ENCODE assay signal across 15 cellular contexts in genomic region chr11:61775606-61776554, GRCh38. TPM values are rescaled to one million over a fixed set of nuclear protein-coding genes. Genes with fewer than 3 reads are reported as not detected.
DNase-seq lines count a peak whose midpoint lies in the region; TF ChIP-seq lines count a peak whose summit lies in the region.
"Had no signal": no experiment of that assay in that cellular context is flagged by ENCODE, and none has a peak within 500 bp of the region (broad histone marks: within the 10 kb centered on the region; RNA-seq: fewer than 3 reads in every experiment).

No MANE protein-coding gene starts in this region.

- no peak overlapping the region; a peak in 1 of 5 replicates for H3K4me3 Mint-ChIP-seq in H9
- no peak overlapping the region for H3K4me3 Mint-ChIP-seq in neural crest cell
- no peak overlapping the region for H3K4me3 Mint-ChIP-seq in activated T-helper 2 cell treated with anti-CD3 and anti-CD28 coated beads, Interferon-gamma antibody, Interleukin-2, Interleukin-4, amounts not matched to agents 10 μg/mL and 5 μg/mL and 100 μg/mL, durations not matched to agents 14 hours and 24 hours and 36 hours (ENCODE audit: low read depth)

- H3K23me2 ChIP-seq in H9 (ENCODE audit: insufficient read length, low read depth, low read length, poor library complexity, severe bottlenecking), result no peaks in the 10 kb centered on the region

- POLR2A ChIA-PET in OCI-LY7 (lab: Charles Lee), result interaction anchor here (0.7 kb wide), 1 partner anchor 358 kb away, joined by 4 read pairs; no protein-coding TSS in a partner anchor

- DNase-seq in H9, result no peak
- DNase-seq in neural crest cell (ENCODE audit: low read depth, low spot score), result no peak
- DNase-seq in activated T-helper 2 cell treated with anti-CD3 and anti-CD28 coated beads, Interferon-gamma antibody, Interleukin-2, Interleukin-4, amounts not matched to agents 10 μg/mL and 5 μg/mL and 100 μg/mL, durations not matched to agents 14 hours and 24 hours and 36 hours (ENCODE audit: low spot score), result no peak
- DNase-seq in NCI-H2196 (lab: John Stamatoyannopoulos, UW; ENCODE audit: unreplicated experiment), result no peak
- no peak for DNase-seq in NCI-H2171 treated with DMSO at 0.1 percent for 48 hours (lab: John Stamatoyannopoulos, UW)
- DNase-seq in OCI-LY7 (ENCODE audit: low spot score), result no peak
- DNase-seq: NCI-H1436 treated with DMSO at 0.1 percent for 48 hours, sigmoid colon had no signal

- no TSS peak for BruUV-seq in OCI-LY7 (replicated peaks; lab: Mats Ljungman, UMichigan)

- no peak overlapping the region for H2AK5ac ChIP-seq in H9 (ENCODE audit: insufficient read length, low read length)

- CTCF ChIA-PET in OCI-LY7 (lab: Charles Lee; ENCODE audit: unreplicated experiment), result no interaction called here

- intact Hi-C loops in activated T-helper 2 cell treated with anti-CD3 and anti-CD28 coated beads, Interferon-gamma antibody, Interleukin-2, Interleukin-4, amounts not matched to agents 10 μg/mL and 5 μg/mL and 100 μg/mL, durations not matched to agents 14 hours and 24 hours and 36 hours (cut with micrococcal nuclease), result loop anchor here (2.0 kb wide), 1 partner anchor 25 kb away; no protein-coding TSS in a partner anchor
- intact Hi-C loops in OCI-LY7 (cut with micrococcal nuclease; ENCODE audit: unreplicated experiment), result loop anchor here (1.0 kb wide), 1 partner anchor 29 kb away; no protein-coding TSS in a partner anchor

- H2BK20ac ChIP-seq in H9 (ENCODE audit: low read depth, low read length, poor library complexity, severe bottlenecking), result no peak overlapping the region

- H4K5ac ChIP-seq in H9 (ENCODE audit: insufficient read length, low read depth, low read length), result no peak overlapping the region

- peaks cover 2% of the 10 kb centered on the region; the same call in 1 of the 2 replicates for H3K27me3 Mint-ChIP-seq in H9 (ENCODE audit: low read depth)
- H3K27me3 Mint-ChIP-seq in neural crest cell (ENCODE audit: low read depth), result no peaks in the 10 kb centered on the region
- no peaks in the 10 kb centered on the region for H3K27me3 Mint-ChIP-seq in activated T-helper 2 cell treated with anti-CD3 and anti-CD28 coated beads, Interferon-gamma antibody, Interleukin-2, Interleukin-4, amounts not matched to agents 10 μg/mL and 5 μg/mL and 100 μg/mL, durations not matched to agents 14 hours and 24 hours and 36 hours (ENCODE audit: low read depth)

- H3K27me3 ChIP-seq in BLaER1, result no peaks in the 10 kb centered on the region
- no peaks in the 10 kb centered on the region for H3K27me3 ChIP-seq in H9 (ENCODE audit: insufficient read depth, low read length)

- H3K18ac ChIP-seq in H9 (ENCODE audit: insufficient read length, low read depth, low read length), result no peak overlapping the region

- H3K9me3 ChIP-seq in BLaER1 (no peaks in the 10 kb centered on the region), H9 (ENCODE audit: control insufficient read depth, low read depth, low read length) (no peaks in the 10 kb centered on the region), OCI-LY7 (ENCODE audit: low read length) (no peaks in the 10 kb centered on the region)
- H3K9me3 ChIP-seq: esophagus muscularis mucosa, HAP-1, sigmoid colon, thoracic aorta had no signal

- H3K4me3 ChIP-seq in BLaER1, result no peak overlapping the region
- H3K4me3 ChIP-seq in OCI-LY7 (ENCODE audit: low read depth, low read length, poor library complexity, severe bottlenecking), result no peak overlapping the region
- H3K4me3 ChIP-seq: HAP-1, sigmoid colon, SK-N-MC, thoracic aorta had no signal

- peaks cover 0 to 5% of the 10 kb centered on the region in 2 experiments; a peak in 2 of 5 replicates for H3K9me3 Mint-ChIP-seq in H9
- no peaks in the 10 kb centered on the region for H3K9me3 Mint-ChIP-seq in neural crest cell
- no peaks in the 10 kb centered on the region for H3K9me3 Mint-ChIP-seq in activated T-helper 2 cell treated with anti-CD3 and anti-CD28 coated beads, Interferon-gamma antibody, Interleukin-2, Interleukin-4, amounts not matched to agents 10 μg/mL and 5 μg/mL and 100 μg/mL, durations not matched to agents 14 hours and 24 hours and 36 hours

- no peak overlapping the region for H2BK15ac ChIP-seq in H9 (ENCODE audit: low read depth, low read length)

- no peaks in the 10 kb centered on the region for H3K79me1 ChIP-seq in H9 (ENCODE audit: insufficient read depth, low read depth, low read length, poor library complexity, severe bottlenecking)

- no peaks in the 10 kb centered on the region for H3K36me3 ChIP-seq in BLaER1
- H3K36me3 ChIP-seq in OCI-LY7 (ENCODE audit: insufficient read depth, low read length), result no peaks in the 10 kb centered on the region
- H3K36me3 ChIP-seq: HAP-1, sigmoid colon, thoracic aorta had no signal

- no peaks in the 10 kb centered on the region for H3K9me2 ChIP-seq in OCI-LY7 (ENCODE audit: insufficient read depth, low read length)

- H2BK12ac ChIP-seq in H9 (ENCODE audit: insufficient read length, low read depth, low read length), result no peak overlapping the region

- no peak overlapping the region for H3K23ac ChIP-seq in H9 (ENCODE audit: insufficient read length, low read depth, low read length)

- H4K20me1 ChIP-seq in BLaER1 (no peaks in the 10 kb centered on the region), H9 (ENCODE audit: control insufficient read depth, insufficient read depth, insufficient read length) (no peaks in the 10 kb centered on the region), OCI-LY7 (ENCODE audit: insufficient read depth, low read length) (no peaks in the 10 kb centered on the region)

- no peak overlapping the region; the same call in 1 of the 2 replicates for H3K14ac ChIP-seq in H9 (ENCODE audit: insufficient read depth, low read length)

- H3T11ph ChIP-seq in H9 (ENCODE audit: low read length), result no peak overlapping the region

- H3K4ac ChIP-seq in H9 (ENCODE audit: low read depth, low read length), result no peak overlapping the region

- H2BK120ac ChIP-seq in H9 (ENCODE audit: low read depth, low read length, poor library complexity, severe bottlenecking), result no peak overlapping the region

- H3K4me1 ChIP-seq in BLaER1 (peaks cover 50% of the 10 kb centered on the region), H9 (ENCODE audit: insufficient read depth, low read length) (no peaks in the 10 kb centered on the region), OCI-LY7 (ENCODE audit: insufficient read depth, low read length, poor library complexity, severe bottlenecking) (peaks cover 9% of the 10 kb centered on the region)
- H3K4me1 ChIP-seq: HAP-1 had no signal

- H3K56ac ChIP-seq in H9 (ENCODE audit: insufficient read length, low read depth, low read length), result no peak overlapping the region

- H3K27ac Mint-ChIP-seq in H9, result peak overlapping the region in 2 of 3 experiments; percentile 87 to 90; a peak in 2 of 7 replicates
- peak overlapping the region; percentile 50 for H3K27ac Mint-ChIP-seq in neural crest cell (ENCODE audit: unreplicated experiment)
- no peak overlapping the region for H3K27ac Mint-ChIP-seq in activated T-helper 2 cell treated with anti-CD3 and anti-CD28 coated beads, Interferon-gamma antibody, Interleukin-2, Interleukin-4, amounts not matched to agents 10 μg/mL and 5 μg/mL and 100 μg/mL, durations not matched to agents 14 hours and 24 hours and 36 hours

- H2AFZ ChIP-seq in H9 (ENCODE audit: low read length), result no peak overlapping the region
- no peak overlapping the region for H2AFZ ChIP-seq in OCI-LY7 (ENCODE audit: low read length)

- 100% methylated on average over 1 of the region's 20 CpGs for WGBS in H9 (ENCODE audit: extremely low coverage, insufficient read length, low lambda C conversion rate)

- H3K36me3 Mint-ChIP-seq in H9 (ENCODE audit: insufficient read depth in 1 of 3, low read depth in 3 of 3) (peaks cover 3 to 12% (median 10%) of the 10 kb centered on the region in 3 experiments), neural crest cell (ENCODE audit: low read depth) (no peaks in the 10 kb centered on the region)
- no peaks in the 10 kb centered on the region for H3K36me3 Mint-ChIP-seq in activated T-helper 2 cell treated with anti-CD3 and anti-CD28 coated beads, Interferon-gamma antibody, Interleukin-2, Interleukin-4, amounts not matched to agents 10 μg/mL and 5 μg/mL and 100 μg/mL, durations not matched to agents 14 hours and 24 hours and 36 hours (ENCODE audit: low read depth)

- H2BK5ac ChIP-seq in H9 (ENCODE audit: insufficient read length, low read length), result no peak overlapping the region

- no peak overlapping the region for H4K8ac ChIP-seq in H9 (replicated peaks; ENCODE audit: insufficient read length, low read depth, low read length)

- no peak overlapping the region for H4K91ac ChIP-seq in H9 (ENCODE audit: insufficient read length, low read depth, low read length)

- H3K27ac ChIP-seq in BLaER1 (no peak overlapping the region), H9 (ENCODE audit: insufficient read length, low read depth, low read length) (no peak overlapping the region), cingulate gyrus (ENCODE audit: low read depth, low read length) (peak overlapping the region; percentile 81), OCI-LY7 (ENCODE audit: low read depth, low read length, poor library complexity, severe bottlenecking) (no peak overlapping the region)
- H3K27ac ChIP-seq: esophagus muscularis mucosa, sigmoid colon, SK-N-MC, thoracic aorta, VCaP had no signal

- H3K9ac ChIP-seq in BLaER1 (no peak overlapping the region), H9 (ENCODE audit: extremely low read depth, insufficient read length, low read length) (no peak overlapping the region)

- H3K4me1 Mint-ChIP-seq in H9 (peaks cover 23 to 30% of the 10 kb centered on the region in 2 experiments), neural crest cell (peaks cover 7% of the 10 kb centered on the region)
- H3K4me1 Mint-ChIP-seq in activated T-helper 2 cell treated with anti-CD3 and anti-CD28 coated beads, Interferon-gamma antibody, Interleukin-2, Interleukin-4, amounts not matched to agents 10 μg/mL and 5 μg/mL and 100 μg/mL, durations not matched to agents 14 hours and 24 hours and 36 hours (ENCODE audit: low read depth), result peaks cover 13% of the 10 kb centered on the region

- H3K79me2 ChIP-seq in H9 (ENCODE audit: insufficient read depth, low read length) (no peaks in the 10 kb centered on the region), OCI-LY7 (ENCODE audit: insufficient read depth, low read depth, low read length) (no peaks in the 10 kb centered on the region)

- TF ChIP-seq CTCF in H9 (conservative IDR thresholded peaks at IDR 0.05), result no peak
- TF ChIP-seq CTCF in neural crest cell (conservative IDR thresholded peaks at IDR 0.05), result no peak
- no peak for TF ChIP-seq CTCF in OCI-LY7 (conservative IDR thresholded peaks at IDR 0.05; ENCODE audit: low read length)

- H3K4me2 ChIP-seq in BLaER1 (peak overlapping the region; percentile 86), H9 (ENCODE audit: insufficient read depth, insufficient read length, low read length) (no peak overlapping the region), OCI-LY7 (ENCODE audit: low read length) (no peak overlapping the region)

RNA-seq across cellular contexts. Expression of gene TMEM258, which starts 16.5 kb away (rescaled TPM):
- total RNA-seq in H9 (2021) (199 and 201 TPM in 2 replicates), neural crest cell (162 and 174 TPM in 2 replicates), OCI-LY7 (2022) (173 and 174 TPM in 2 replicates)
- total RNA-seq in activated T-helper 2 cell treated with anti-CD3 and anti-CD28 coated beads, Interferon-gamma antibody, Interleukin-2, Interleukin-4, amounts not matched to agents 10 μg/mL and 5 μg/mL and 100 μg/mL, durations not matched to agents 14 hours and 24 hours and 36 hours, result 187 and 192 TPM in 2 replicates
- total RNA-seq in OCI-LY7 (2014; rRNA removed; shearing (Covaris generic)), result 119 and 174 TPM in 2 replicates

RNA-seq across cellular contexts. Expression of gene FEN1, which starts 16.8 kb away (rescaled TPM):
- total RNA-seq in H9 (2021) (114 and 115 TPM in 2 replicates), neural crest cell (99.6 TPM in 2 replicates), OCI-LY7 (2022) (102 and 123 TPM in 2 replicates)
- 130 and 131 TPM in 2 replicates for total RNA-seq in activated T-helper 2 cell treated with anti-CD3 and anti-CD28 coated beads, Interferon-gamma antibody, Interleukin-2, Interleukin-4, amounts not matched to agents 10 μg/mL and 5 μg/mL and 100 μg/mL, durations not matched to agents 14 hours and 24 hours and 36 hours
- total RNA-seq in OCI-LY7 (2014; rRNA removed; shearing (Covaris generic)), result 143 and 153 TPM in 2 replicates

RNA-seq across cellular contexts. Expression of gene MYRF, which starts 23.4 kb away (rescaled TPM):
- 12.9 and 13.9 TPM in 2 replicates for total RNA-seq in H9 (2021)
- 3.5 and 3.9 TPM in 2 replicates for total RNA-seq in neural crest cell
- 1.8 and 2.6 TPM in 2 replicates for total RNA-seq in activated T-helper 2 cell treated with anti-CD3 and anti-CD28 coated beads, Interferon-gamma antibody, Interleukin-2, Interleukin-4, amounts not matched to agents 10 μg/mL and 5 μg/mL and 100 μg/mL, durations not matched to agents 14 hours and 24 hours and 36 hours
- 0.19 and 0.23 TPM in 2 replicates for total RNA-seq in OCI-LY7 (2014; rRNA removed; shearing (Covaris generic))
- total RNA-seq in OCI-LY7 (2022), result 0.98 and 1.1 TPM in 2 replicates

RNA-seq across cellular contexts. Expression of gene FADS1, which starts 40.9 kb away (rescaled TPM):
- total RNA-seq in H9 (2021), result 125 and 126 TPM in 2 replicates
- 245 and 248 TPM in 2 replicates for total RNA-seq in neural crest cell
- 114 and 116 TPM in 2 replicates for total RNA-seq in activated T-helper 2 cell treated with anti-CD3 and anti-CD28 coated beads, Interferon-gamma antibody, Interleukin-2, Interleukin-4, amounts not matched to agents 10 μg/mL and 5 μg/mL and 100 μg/mL, durations not matched to agents 14 hours and 24 hours and 36 hours
- total RNA-seq in OCI-LY7 (2014; rRNA removed; shearing (Covaris generic)), result not detected in 2 replicates
- total RNA-seq in OCI-LY7 (2022), result not detected in 2 replicates

RNA-seq across cellular contexts. Expression of gene FADS2, which starts 52.2 kb away (rescaled TPM):
- 316 and 322 TPM in 2 replicates for total RNA-seq in H9 (2021)
- 939 and 976 TPM in 2 replicates for total RNA-seq in neural crest cell
- 366 and 381 TPM in 2 replicates for total RNA-seq in activated T-helper 2 cell treated with anti-CD3 and anti-CD28 coated beads, Interferon-gamma antibody, Interleukin-2, Interleukin-4, amounts not matched to agents 10 μg/mL and 5 μg/mL and 100 μg/mL, durations not matched to agents 14 hours and 24 hours and 36 hours
- 0.31 and 0.95 TPM in 2 replicates for total RNA-seq in OCI-LY7 (2014; rRNA removed; shearing (Covaris generic))
- total RNA-seq in OCI-LY7 (2022), result 2.3 and 2.8 TPM in 2 replicates
